Comparison of ENCODE assay signal across 22 cellular contexts in genomic region chr9:114495992-114496391, GRCh38.
"Had no signal": no experiment of that assay in that cellular context is flagged by ENCODE, and none has a peak within 500 bp of the region (broad histone marks: within the 10 kb centered on the region; RNA-seq: fewer than 3 reads in every experiment).

No MANE protein-coding gene starts in this region.

- H3K9me3 Mint-ChIP-seq: activated naive CD4-positive, alpha-beta T cell treated with anti-CD3 and anti-CD28 coated beads, Interleukin-2, amount 10 ng/mL, durations not matched to agents 7 days and 5 days; activated naive CD8-positive, alpha-beta T cell treated with anti-CD3 and anti-CD28 coated beads, Interleukin-2, amount 50 U/mL, for 24 hours; nephron progenitor cell; stimulated activated naive CD8-positive, alpha-beta T cell treated with anti-CD3 and anti-CD28 coated beads, Interleukin-15, amount 100 ng/mL, for 72 hours had no signal

- H3K36me3 Mint-ChIP-seq: activated naive CD4-positive, alpha-beta T cell treated with anti-CD3 and anti-CD28 coated beads, Interleukin-2, amount 10 ng/mL, durations not matched to agents 7 days and 5 days had no signal

- DNase-seq: activated CD4-positive, alpha-beta T cell treated with anti-CD3 and anti-CD28 coated beads, Interleukin-2, amount 50 U/mL, for 1 hour; activated CD4-positive, CD25-positive, alpha-beta regulatory T cell treated with anti-CD3 and anti-CD28 coated beads, Interleukin-2, amount 50 U/mL, for 72 hours; activated CD8-positive, alpha-beta memory T cell treated with anti-CD3 and anti-CD28 coated beads for 24 hours; activated CD8-positive, alpha-beta memory T cell treated with anti-CD3 and anti-CD28 coated beads, Interleukin-2, amount 50 U/mL, for 48 hours; activated effector memory CD4-positive, alpha-beta T cell treated with Interleukin-2 at 50 U/mL for 16 hours; activated naive CD4-positive, alpha-beta T cell treated with anti-CD3 and anti-CD28 coated beads, Interleukin-2, amount 10 ng/mL, durations not matched to agents 7 days and 5 days; activated naive CD8-positive, alpha-beta T cell treated with anti-CD3 and anti-CD28 coated beads, Interleukin-2, amount 50 U/mL, for 24 hours; activated T-cell treated with anti-CD3 and anti-CD28 coated beads, Interleukin-2, amount 50 U/mL, for 48 hours; effector CD4-positive, alpha-beta T cell; gastrocnemius medialis; heart right ventricle; left lung; mammary epithelial cell; midbrain; nephron progenitor cell; occipital lobe; right cardiac atrium; stimulated activated CD4-positive, alpha-beta T cell treated with anti-CD3 and anti-CD28 coated beads, Interleukin-2, amount 100 ng/mL, for 48 hours; stimulated activated naive CD8-positive, alpha-beta T cell treated with anti-CD3 and anti-CD28 coated beads, Interleukin-15, amount 100 ng/mL, for 72 hours; T1000; transverse colon; uterus had no signal

- H3K27me3 Mint-ChIP-seq: stimulated activated naive CD8-positive, alpha-beta T cell treated with anti-CD3 and anti-CD28 coated beads, Interleukin-15, amount 100 ng/mL, for 72 hours had no signal

- H3K27ac Mint-ChIP-seq: activated naive CD4-positive, alpha-beta T cell treated with anti-CD3 and anti-CD28 coated beads, Interleukin-2, amount 10 ng/mL, durations not matched to agents 7 days and 5 days; activated naive CD8-positive, alpha-beta T cell treated with anti-CD3 and anti-CD28 coated beads, Interleukin-2, amount 50 U/mL, for 24 hours; nephron progenitor cell; stimulated activated naive CD8-positive, alpha-beta T cell treated with anti-CD3 and anti-CD28 coated beads, Interleukin-15, amount 100 ng/mL, for 72 hours had no signal

- H3K4me3 Mint-ChIP-seq: activated naive CD4-positive, alpha-beta T cell treated with anti-CD3 and anti-CD28 coated beads, Interleukin-2, amount 10 ng/mL, durations not matched to agents 7 days and 5 days; activated naive CD8-positive, alpha-beta T cell treated with anti-CD3 and anti-CD28 coated beads, Interleukin-2, amount 50 U/mL, for 24 hours; nephron progenitor cell; stimulated activated naive CD8-positive, alpha-beta T cell treated with anti-CD3 and anti-CD28 coated beads, Interleukin-15, amount 100 ng/mL, for 72 hours had no signal
